Comparison of ENCODE assay signal across 17 cellular contexts in the genomic region with DNA sequence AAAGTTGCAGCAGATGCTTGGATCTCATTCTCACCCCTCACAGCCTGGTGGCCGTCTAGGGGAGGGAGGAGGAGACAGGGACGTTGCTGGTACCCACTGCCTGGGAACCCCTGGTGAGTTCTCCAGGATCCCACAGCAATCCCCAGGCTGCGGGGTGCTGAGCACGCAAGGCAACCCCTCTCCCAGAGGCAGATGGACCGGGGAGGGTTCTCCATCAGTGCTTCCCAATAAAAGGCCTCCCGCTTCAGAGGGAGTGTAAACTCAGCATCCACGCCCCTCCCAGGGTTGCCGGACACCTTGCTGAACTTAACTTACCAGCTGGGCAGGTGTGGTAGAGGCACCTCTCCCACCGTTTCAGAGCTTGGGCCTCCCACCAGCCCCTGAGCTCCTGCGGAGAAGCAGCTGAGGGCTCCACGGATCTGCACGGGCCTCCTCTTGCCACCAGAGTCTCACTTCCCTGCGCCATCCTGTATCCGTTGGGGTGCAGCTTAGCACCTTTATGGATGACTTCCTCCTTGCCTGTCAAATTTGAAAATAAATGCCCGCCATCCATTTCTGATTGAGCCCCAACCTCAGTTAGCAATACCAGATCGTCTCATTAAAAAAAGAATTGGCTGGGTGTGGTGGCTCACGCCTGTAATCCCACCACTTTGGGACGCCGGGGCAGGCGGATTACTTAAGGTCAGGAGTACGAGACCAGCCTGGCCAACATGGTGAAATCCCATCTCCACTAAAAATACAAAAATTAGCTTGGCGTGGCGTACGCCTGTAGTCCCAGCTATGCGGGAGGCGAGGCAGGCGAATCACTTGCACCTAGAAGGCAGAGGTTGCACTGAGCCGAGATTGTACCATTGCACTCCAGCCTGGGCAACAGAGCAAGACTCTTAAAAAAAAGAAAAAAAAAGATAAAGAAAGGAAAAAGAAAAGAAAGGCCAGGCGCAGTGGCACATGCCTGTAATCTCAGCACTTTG. TPM values are rescaled to one million over a fixed set of nuclear protein-coding genes. Genes with fewer than 3 reads are reported as not detected.
DNase-seq lines count a peak whose midpoint lies in the region; ATAC-seq and TF ChIP-seq lines count a peak whose summit lies in the region.
"Had no signal": no experiment of that assay in that cellular context is flagged by ENCODE, and none has a peak within 500 bp of the region (broad histone marks: within the 10 kb centered on the region; RNA-seq: fewer than 3 reads in every experiment).

No MANE protein-coding gene starts in this region.

- TF ChIP-seq CTCF in Peyer's patch (IDR thresholded peaks at IDR 0.05) (no peak), right lobe of liver (IDR thresholded peaks at IDR 0.05) (no peak), WERI-Rb-1 (IDR thresholded peaks at IDR 0.05; ENCODE audit: low read depth, low read length) (no peak)

- peak overlapping the region; percentile 46 for H3K27ac Mint-ChIP-seq in activated naive CD4-positive, alpha-beta T cell treated with anti-CD3 and anti-CD28 coated beads, Interleukin-2, amount 50 U/mL, for 24 hours
- H3K27ac Mint-ChIP-seq: activated CD4-positive, alpha-beta T cell treated with anti-CD3 and anti-CD28 coated beads for 36 hours; activated T-helper 2 cell treated with anti-CD3 and anti-CD28 coated beads, Interferon-gamma antibody, Interleukin-2, Interleukin-4, amounts not matched to agents 10 μg/mL and 5 μg/mL and 100 μg/mL, durations not matched to agents 14 hours and 24 hours and 36 hours had no signal

- H3K4me3 ChIP-seq in Peyer's patch (no peak overlapping the region), right lobe of liver (no peak overlapping the region), WERI-Rb-1 (ENCODE audit: low read depth, low read length) (no peak overlapping the region)
- H3K4me3 ChIP-seq: adrenal gland, SJSA1, skin epidermis had no signal

- no peak overlapping the region for H3K4me3 Mint-ChIP-seq in activated naive CD4-positive, alpha-beta T cell treated with anti-CD3 and anti-CD28 coated beads, Interleukin-2, amount 50 U/mL, for 24 hours
- H3K4me3 Mint-ChIP-seq: activated CD4-positive, alpha-beta T cell treated with anti-CD3 and anti-CD28 coated beads for 36 hours; brain had no signal

- no peaks in the 10 kb centered on the region for H3K27me3 Mint-ChIP-seq in activated naive CD4-positive, alpha-beta T cell treated with anti-CD3 and anti-CD28 coated beads, Interleukin-2, amount 50 U/mL, for 24 hours
- H3K27me3 Mint-ChIP-seq: activated CD4-positive, alpha-beta T cell treated with anti-CD3 and anti-CD28 coated beads for 36 hours; brain had no signal

- H3K9me3 Mint-ChIP-seq in activated naive CD4-positive, alpha-beta T cell treated with anti-CD3 and anti-CD28 coated beads, Interleukin-2, amount 50 U/mL, for 24 hours, result no peaks in the 10 kb centered on the region

- no peak for ATAC-seq in right lobe of liver
- ATAC-seq: activated CD4-positive, alpha-beta T cell treated with anti-CD3 and anti-CD28 coated beads for 36 hours had no signal

- H3K27me3 ChIP-seq in Peyer's patch, result no peaks in the 10 kb centered on the region
- no peaks in the 10 kb centered on the region for H3K27me3 ChIP-seq in right lobe of liver
- H3K27me3 ChIP-seq in WERI-Rb-1 (ENCODE audit: insufficient read depth, low read depth, severe bottlenecking), result no peaks in the 10 kb centered on the region
- H3K27me3 ChIP-seq: adrenal gland, SJSA1 had no signal

- 89% methylated on average over 18 of the region's 29 CpGs for WGBS in right lobe of liver (ENCODE audit: insufficient coverage, low coverage, low lambda C conversion rate, missing lambda C conversion rate)

- no peaks in the 10 kb centered on the region for H3K36me3 ChIP-seq in Peyer's patch
- no peaks in the 10 kb centered on the region for H3K36me3 ChIP-seq in right lobe of liver
- H3K36me3 ChIP-seq in WERI-Rb-1, result no peaks in the 10 kb centered on the region
- H3K36me3 ChIP-seq: adrenal gland, SJSA1 had no signal

- H3K27ac ChIP-seq in Peyer's patch, result peak overlapping the region in 3 of 4 donors; percentile 58 to 84 (median 75)
- peak overlapping the region in 2 of 3 donors; percentile 53 to 87 for H3K27ac ChIP-seq in right lobe of liver
- H3K27ac ChIP-seq in WERI-Rb-1, result no peak overlapping the region
- H3K27ac ChIP-seq: adrenal gland, SJSA1, skin epidermis had no signal

- peaks cover 44% of the 10 kb centered on the region for H3K4me1 Mint-ChIP-seq in activated naive CD4-positive, alpha-beta T cell treated with anti-CD3 and anti-CD28 coated beads, Interleukin-2, amount 50 U/mL, for 24 hours

- H3K36me3 Mint-ChIP-seq in activated naive CD4-positive, alpha-beta T cell treated with anti-CD3 and anti-CD28 coated beads, Interleukin-2, amount 50 U/mL, for 24 hours, result no peaks in the 10 kb centered on the region

- intact Hi-C loops in right lobe of liver (cut with DNase I), result no loop called here

- DNase-seq in activated naive CD4-positive, alpha-beta T cell (lab: John Stamatoyannopoulos, UW), result no peak
- DNase-seq in Peyer's patch (peak in 1 of 3 donors; percentile 44), right lobe of liver (no peak), NCI-H345 (lab: John Stamatoyannopoulos, UW) (no peak), WERI-Rb-1 (no peak), OCI-M2 (lab: John Stamatoyannopoulos, UW; ENCODE audit: unreplicated experiment) (no peak)
- DNase-seq: activated CD4-positive, alpha-beta T cell treated with anti-CD3 and anti-CD28 coated beads for 36 hours; DMS153; NCI-H510A treated with DMSO at 0.1 percent for 48 hours; nucleus accumbens; stimulated activated CD4-positive, alpha-beta T cell treated with anti-CD3 and anti-CD28 coated beads, Interleukin-2, amount 100 ng/mL, for 24 hours had no signal

- H3K9me3 ChIP-seq in Peyer's patch (no peaks in the 10 kb centered on the region), right lobe of liver (no peaks in the 10 kb centered on the region), WERI-Rb-1 (ENCODE audit: severe bottlenecking) (peaks cover 9% of the 10 kb centered on the region)
- H3K9me3 ChIP-seq: adrenal gland, SJSA1 had no signal

- H3K4me1 ChIP-seq in Peyer's patch (peaks cover 0 to 24% (median 7%) of the 10 kb centered on the region in 4 donors), right lobe of liver (peaks cover 0 to 45% (median 18%) of the 10 kb centered on the region in 4 donors)

- TF ChIP-seq POLR2A in Peyer's patch (IDR thresholded peaks at IDR 0.05), result no peak
- no peak for TF ChIP-seq POLR2A in right lobe of liver (IDR thresholded peaks at IDR 0.05)

RNA-seq across cellular contexts. Expression of gene TBC1D14, which starts 14.8 kb away (rescaled TPM):
- total RNA-seq in Peyer's patch, result 10 to 100 TPM; 44.8 to 67.7 (median 55.7) TPM
- 10 to 100 TPM; 14.1 to 34.8 (median 30.6) TPM for total RNA-seq in right lobe of liver
